Comparison of ENCODE assay signal across 1 cellular context in genomic region chr6:147204060-147204785, GRCh38.
TF ChIP-seq lines count a peak whose summit lies in the region.

Gene STXBP5, plus strand, starts transcription at chr6:147204417. Its CDS starts 116 bp downstream, at chr6:147204533.

TF ChIP-seq in K562, 482 proteins besides CTCF, POLR2A, EP300 and RAD21 (continued from another document and continues in another):
- no peak for TF ChIP-seq NFYB (IDR thresholded peaks at IDR 0.05; ENCODE audit: extremely low read depth, insufficient read length)
- no peak for TF ChIP-seq ZNF449 (CRISPR knock-in tag; IDR thresholded peaks at IDR 0.05)
- TF ChIP-seq CBFA2T3 (IDR thresholded peaks at IDR 0.05), result no peak
- TF ChIP-seq HLTF (IDR thresholded peaks at IDR 0.05), result 0 out of 2 replicates have a peak, but pooled peaks have one; percentile 39
- peak; percentile 27; the same call in 1 of the 2 replicates for TF ChIP-seq NFIC (IDR thresholded peaks at IDR 0.05)
- TF ChIP-seq NFRKB (IDR thresholded peaks at IDR 0.05; ENCODE audit: low read depth), result peak; percentile 69
- TF ChIP-seq ATF6 (CRISPR knock-in tag; IDR thresholded peaks at IDR 0.05), result no peak
- TF ChIP-seq SP1 (CRISPR knock-in tag; IDR thresholded peaks at IDR 0.05), result peak; percentile 20; the same call in 1 of the 2 replicates
- TF ChIP-seq CREM (IDR thresholded peaks at IDR 0.05; ENCODE audit: low read depth), result no peak
- TF ChIP-seq GABPB1 (CRISPR knock-in tag; IDR thresholded peaks at IDR 0.05), result peak; percentile 43; the same call in 1 of the 2 replicates
- 0 out of 2 replicates have a peak, but pooled peaks have one; percentile 12 for TF ChIP-seq SMARCA4 (IDR thresholded peaks at IDR 0.05)
- no peak for TF ChIP-seq NCOA6 (IDR thresholded peaks at IDR 0.05)
- TF ChIP-seq HNRNPLL (IDR thresholded peaks at IDR 0.05; ENCODE audit: low read depth, low read length, poor library complexity, severe bottlenecking), result no peak
- TF ChIP-seq HDAC8 (tag; IDR thresholded peaks at IDR 0.05), result no peak
- no peak for TF ChIP-seq KLF6 (CRISPR knock-in tag; IDR thresholded peaks at IDR 0.05; ENCODE audit: borderline replicate concordance)
- TF ChIP-seq, protein P1, sequence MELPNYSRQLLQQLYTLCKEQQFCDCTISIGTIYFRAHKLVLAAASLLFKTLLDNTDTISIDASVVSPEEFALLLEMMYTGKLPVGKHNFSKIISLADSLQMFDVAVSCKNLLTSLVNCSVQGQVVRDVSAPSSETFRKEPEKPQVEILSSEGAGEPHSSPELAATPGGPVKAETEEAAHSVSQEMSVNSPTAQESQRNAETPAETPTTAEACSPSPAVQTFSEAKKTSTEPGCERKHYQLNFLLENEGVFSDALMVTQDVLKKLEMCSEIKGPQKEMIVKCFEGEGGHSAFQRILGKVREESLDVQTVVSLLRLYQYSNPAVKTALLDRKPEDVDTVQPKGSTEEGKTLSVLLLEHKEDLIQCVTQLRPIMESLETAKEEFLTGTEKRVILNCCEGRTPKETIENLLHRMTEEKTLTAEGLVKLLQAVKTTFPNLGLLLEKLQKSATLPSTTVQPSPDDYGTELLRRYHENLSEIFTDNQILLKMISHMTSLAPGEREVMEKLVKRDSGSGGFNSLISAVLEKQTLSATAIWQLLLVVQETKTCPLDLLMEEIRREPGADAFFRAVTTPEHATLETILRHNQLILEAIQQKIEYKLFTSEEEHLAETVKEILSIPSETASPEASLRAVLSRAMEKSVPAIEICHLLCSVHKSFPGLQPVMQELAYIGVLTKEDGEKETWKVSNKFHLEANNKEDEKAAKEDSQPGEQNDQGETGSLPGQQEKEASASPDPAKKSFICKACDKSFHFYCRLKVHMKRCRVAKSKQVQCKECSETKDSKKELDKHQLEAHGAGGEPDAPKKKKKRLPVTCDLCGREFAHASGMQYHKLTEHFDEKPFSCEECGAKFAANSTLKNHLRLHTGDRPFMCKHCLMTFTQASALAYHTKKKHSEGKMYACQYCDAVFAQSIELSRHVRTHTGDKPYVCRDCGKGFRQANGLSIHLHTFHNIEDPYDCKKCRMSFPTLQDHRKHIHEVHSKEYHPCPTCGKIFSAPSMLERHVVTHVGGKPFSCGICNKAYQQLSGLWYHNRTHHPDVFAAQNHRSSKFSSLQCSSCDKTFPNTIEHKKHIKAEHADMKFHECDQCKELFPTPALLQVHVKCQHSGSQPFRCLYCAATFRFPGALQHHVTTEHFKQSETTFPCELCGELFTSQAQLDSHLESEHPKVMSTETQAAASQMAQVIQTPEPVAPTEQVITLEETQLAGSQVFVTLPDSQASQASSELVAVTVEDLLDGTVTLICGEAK (IDR thresholded peaks at IDR 0.05), result 0 out of 2 replicates have a peak, but pooled peaks have one; percentile 49
- TF ChIP-seq, protein P1 (CRISPR knock-in tag; IDR thresholded peaks at IDR 0.05), result no peak
- TF ChIP-seq SUPT5H (IDR thresholded peaks at IDR 0.05), result peak; percentile 68
- TF ChIP-seq SRSF3 (IDR thresholded peaks at IDR 0.05; ENCODE audit: insufficient read depth, low read length), result peak; percentile 84; the same call in 1 of the 2 replicates
- no peak for TF ChIP-seq COPS2 (conservative IDR thresholded peaks at IDR 0.05)
- peak; percentile 41 for TF ChIP-seq SMAD1 (IDR thresholded peaks at IDR 0.05; ENCODE audit: low read depth, low read length, partially characterized antibody)
- TF ChIP-seq MAX (CRISPR knock-in tag; IDR thresholded peaks at IDR 0.05), result no peak; the same call in 1 of the 2 replicates
- TF ChIP-seq, protein P2, sequence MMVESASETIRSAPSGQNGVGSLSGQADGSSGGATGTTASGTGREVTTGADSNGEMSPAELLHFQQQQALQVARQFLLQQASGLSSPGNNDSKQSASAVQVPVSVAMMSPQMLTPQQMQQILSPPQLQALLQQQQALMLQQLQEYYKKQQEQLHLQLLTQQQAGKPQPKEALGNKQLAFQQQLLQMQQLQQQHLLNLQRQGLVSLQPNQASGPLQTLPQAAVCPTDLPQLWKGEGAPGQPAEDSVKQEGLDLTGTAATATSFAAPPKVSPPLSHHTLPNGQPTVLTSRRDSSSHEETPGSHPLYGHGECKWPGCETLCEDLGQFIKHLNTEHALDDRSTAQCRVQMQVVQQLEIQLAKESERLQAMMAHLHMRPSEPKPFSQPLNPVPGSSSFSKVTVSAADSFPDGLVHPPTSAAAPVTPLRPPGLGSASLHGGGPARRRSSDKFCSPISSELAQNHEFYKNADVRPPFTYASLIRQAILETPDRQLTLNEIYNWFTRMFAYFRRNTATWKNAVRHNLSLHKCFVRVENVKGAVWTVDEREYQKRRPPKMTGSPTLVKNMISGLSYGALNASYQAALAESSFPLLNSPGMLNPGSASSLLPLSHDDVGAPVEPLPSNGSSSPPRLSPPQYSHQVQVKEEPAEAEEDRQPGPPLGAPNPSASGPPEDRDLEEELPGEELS (CRISPR knock-in tag; IDR thresholded peaks at IDR 0.05; ENCODE audit: borderline replicate concordance), result no peak
- TF ChIP-seq ZFX (CRISPR knock-in tag; IDR thresholded peaks at IDR 0.05), result peak; percentile 1; the same call in 1 of the 2 replicates
- peak; percentile 95 for TF ChIP-seq RBBP5 (IDR thresholded peaks at IDR 0.05; ENCODE audit: borderline replicate concordance, insufficient read depth, low read length, poor library complexity, severe bottlenecking)
- TF ChIP-seq RNF2 (IDR thresholded peaks at IDR 0.05), result peak; percentile 53; the same call in 1 of the 2 replicates
- no peak for TF ChIP-seq ZNF830 (CRISPR knock-in tag; IDR thresholded peaks at IDR 0.05)
- TF ChIP-seq ZNF12 (CRISPR knock-in tag; IDR thresholded peaks at IDR 0.05), result peak; percentile 62; the same call in 1 of the 2 replicates
- TF ChIP-seq, protein P3, sequence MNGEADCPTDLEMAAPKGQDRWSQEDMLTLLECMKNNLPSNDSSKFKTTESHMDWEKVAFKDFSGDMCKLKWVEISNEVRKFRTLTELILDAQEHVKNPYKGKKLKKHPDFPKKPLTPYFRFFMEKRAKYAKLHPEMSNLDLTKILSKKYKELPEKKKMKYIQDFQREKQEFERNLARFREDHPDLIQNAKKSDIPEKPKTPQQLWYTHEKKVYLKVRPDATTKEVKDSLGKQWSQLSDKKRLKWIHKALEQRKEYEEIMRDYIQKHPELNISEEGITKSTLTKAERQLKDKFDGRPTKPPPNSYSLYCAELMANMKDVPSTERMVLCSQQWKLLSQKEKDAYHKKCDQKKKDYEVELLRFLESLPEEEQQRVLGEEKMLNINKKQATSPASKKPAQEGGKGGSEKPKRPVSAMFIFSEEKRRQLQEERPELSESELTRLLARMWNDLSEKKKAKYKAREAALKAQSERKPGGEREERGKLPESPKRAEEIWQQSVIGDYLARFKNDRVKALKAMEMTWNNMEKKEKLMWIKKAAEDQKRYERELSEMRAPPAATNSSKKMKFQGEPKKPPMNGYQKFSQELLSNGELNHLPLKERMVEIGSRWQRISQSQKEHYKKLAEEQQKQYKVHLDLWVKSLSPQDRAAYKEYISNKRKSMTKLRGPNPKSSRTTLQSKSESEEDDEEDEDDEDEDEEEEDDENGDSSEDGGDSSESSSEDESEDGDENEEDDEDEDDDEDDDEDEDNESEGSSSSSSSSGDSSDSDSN (IDR thresholded peaks at IDR 0.05; ENCODE audit: borderline replicate concordance in 1 of 2, low read depth in 2 of 2, low read length in 2 of 2), result peak; percentile 74 to 93; a peak in 2 of 4 replicates
- TF ChIP-seq PKNOX1 (IDR thresholded peaks at IDR 0.05), result no peak
- TF ChIP-seq EP400 (IDR thresholded peaks at IDR 0.05), result peak; percentile 18; the same call in 1 of the 2 replicates
- TF ChIP-seq NR2F6 (CRISPR knock-in tag; IDR thresholded peaks at IDR 0.05), result no peak
- TF ChIP-seq GTF2A2 (tag; IDR thresholded peaks at IDR 0.05), result 0 out of 2 replicates have a peak, but pooled peaks have one; percentile 29
- TF ChIP-seq MLLT1 (IDR thresholded peaks at IDR 0.05), result peak; percentile 98
- TF ChIP-seq GATAD2A (IDR thresholded peaks at IDR 0.05), result 0 out of 2 replicates have a peak, but pooled peaks have one; percentile 29
- TF ChIP-seq GABPA (tag; conservative IDR thresholded peaks at IDR 0.05; ENCODE audit: low read depth), result peak; percentile 32; the same call in 1 of the 2 replicates
